Comparison of ENCODE assay signal across 30 cellular contexts in the genomic region with DNA sequence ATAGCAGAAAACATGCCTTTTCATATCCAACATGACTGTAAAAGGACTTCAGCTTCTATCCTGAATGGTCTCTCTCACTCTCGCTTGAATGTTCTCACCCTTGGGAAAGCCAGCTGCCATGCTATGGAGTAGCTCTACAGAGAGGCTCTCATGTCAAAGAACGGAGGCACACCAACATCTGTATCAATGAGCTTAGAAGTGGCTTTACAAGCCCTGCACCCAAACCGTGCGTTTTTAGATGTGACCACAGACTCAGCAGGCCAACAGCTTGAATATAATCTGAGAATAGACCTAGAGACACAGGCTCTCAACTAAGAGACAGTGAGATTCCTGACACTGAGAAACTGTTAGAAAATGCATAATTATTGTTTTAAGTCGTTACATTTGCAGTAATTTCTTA.
"Had no signal": no experiment of that assay in that cellular context is flagged by ENCODE, and none has a peak within 500 bp of the region (broad histone marks: within the 10 kb centered on the region; RNA-seq: fewer than 3 reads in every experiment).

No MANE protein-coding gene starts in this region.

- H3K27me3 ChIP-seq: body of pancreas, esophagus muscularis mucosa, foreskin keratinocyte, gastrocnemius medialis, heart left ventricle had no signal

- FAIRE-seq: colon, TTC549 had no signal

- ATAC-seq: activated T-cell treated with anti-CD3 and anti-CD28 coated beads, Interleukin-2, amount 50 U/mL, for 4 hours; activated T-helper 17 cell treated with anti-CD3 and anti-CD28 coated beads, Interleukin-2, amount 50 U/mL, for 72 hours; body of pancreas; effector memory CD8-positive, alpha-beta T cell; foreskin keratinocyte; gastrocnemius medialis; heart left ventricle; WTC11 had no signal

- H3K4me3 ChIP-seq: body of pancreas, esophagus muscularis mucosa, gastrocnemius medialis, heart left ventricle had no signal

- H3K9me3 ChIP-seq: body of pancreas, esophagus muscularis mucosa, gastrocnemius medialis had no signal

- DNase-seq: activated CD4-positive, alpha-beta memory T cell treated with anti-CD3 and anti-CD28 coated beads, Interleukin-2, amount 10 ng/mL, durations not matched to agents 7 days and 5 days; activated CD4-positive, alpha-beta T cell treated with anti-CD3 and anti-CD28 coated beads for 1 hour; activated CD4-positive, alpha-beta T cell treated with anti-CD3 and anti-CD28 coated beads for 4 hours; activated CD4-positive, alpha-beta T cell treated with anti-CD3 and anti-CD28 coated beads, Interleukin-2, amount 10 ng/mL, durations not matched to agents 7 days and 5 days; activated CD4-positive, alpha-beta T cell treated with anti-CD3 and anti-CD28 coated beads, Interleukin-2, amount 50 U/mL, for 4 hours; activated effector memory CD4-positive, alpha-beta T cell treated with Interleukin-2 at 50 U/mL for 16 hours; activated gamma-delta T cell treated with Interleukin-2 at 50 U/mL for 16 hours; activated naive CD4-positive, alpha-beta T cell treated with anti-CD3 and anti-CD28 coated beads, Interleukin-2, amount 50 U/mL, for 16 hours; activated naive CD4-positive, alpha-beta T cell treated with Interleukin-2 at 50 U/mL for 16 hours; activated T-cell treated with anti-CD3 and anti-CD28 coated beads, Interleukin-2, amount 50 U/mL, for 4 hours; amniotic stem cell; aorta; body of pancreas; caudate nucleus; cortex of kidney; dermis blood vessel endothelial cell; effector CD4-positive, alpha-beta T cell; effector memory CD8-positive, alpha-beta T cell; erythroblast; foreskin keratinocyte; gastrocnemius medialis; glutamatergic neuron; heart left ventricle; T-helper 2 cell had no signal

- H3K4me1 ChIP-seq: body of pancreas, esophagus muscularis mucosa, foreskin keratinocyte, gastrocnemius medialis, heart left ventricle had no signal

- H3K27ac ChIP-seq: body of pancreas, esophagus muscularis mucosa, foreskin keratinocyte, gastrocnemius medialis, heart left ventricle, VCaP had no signal

- H3K36me3 ChIP-seq: esophagus muscularis mucosa, gastrocnemius medialis, heart left ventricle had no signal
